In the genomic region with DNA sequence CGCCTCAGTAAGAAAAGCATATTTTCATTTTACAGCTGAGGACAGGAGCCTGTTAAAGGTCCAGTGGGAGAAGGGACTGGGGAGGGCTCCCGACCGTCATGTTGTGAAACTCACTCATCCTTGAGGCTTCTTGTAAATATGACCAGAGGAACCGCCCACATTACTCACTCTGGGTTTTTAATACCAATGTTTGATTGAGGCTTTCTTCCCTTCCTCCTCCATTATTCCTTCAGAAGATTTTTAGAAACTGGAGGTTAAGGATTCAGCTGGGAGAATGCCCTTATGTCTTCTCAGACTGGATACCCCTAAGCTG, we compare ENCODE assay signal across 9 cellular contexts.
DNase-seq lines count a peak whose midpoint lies in the region; ATAC-seq and TF ChIP-seq lines count a peak whose summit lies in the region.
"Had no signal": no experiment of that assay in that cellular context is flagged by ENCODE, and none has a peak within 500 bp of the region (broad histone marks: within the 10 kb centered on the region; RNA-seq: fewer than 3 reads in every experiment).

No MANE protein-coding gene starts in this region.

- no peaks in the 10 kb centered on the region for H3K27me3 ChIP-seq in foreskin keratinocyte
- H3K27me3 ChIP-seq: adrenal gland had no signal

- DNase-seq in Caki2 (ENCODE audit: low read depth) (peak; percentile 2), HT-29 (ENCODE audit: low spot score) (peak; percentile 36), foreskin keratinocyte (peak in 1 of 2 donors; percentile 45), SW 1271 (lab: John Stamatoyannopoulos, UW) (no peak), NCI-H187 treated with DMSO at 0.1 percent for 48 hours (lab: John Stamatoyannopoulos, UW) (no peak), COLO668 (lab: John Stamatoyannopoulos, UW; ENCODE audit: unreplicated experiment) (no peak)
- no peak for DNase-seq in effector CD4-positive, alpha-beta T cell

- ATAC-seq in GM21526 (IDR thresholded peaks at IDR 0.05; ENCODE audit: low FRiP score, unreplicated experiment): peak; percentile 41
- ATAC-seq in foreskin keratinocyte: peak; percentile 51

- TF ChIP-seq CTCF in foreskin keratinocyte (conservative IDR thresholded peaks at IDR 0.05): no peak

- H3K4me1 ChIP-seq in foreskin keratinocyte: peaks cover 4% of the 10 kb centered on the region
- H3K4me1 ChIP-seq: adrenal gland had no signal

- H3K27ac ChIP-seq in foreskin keratinocyte: peak overlapping the region; percentile 29
- H3K27ac ChIP-seq: adrenal gland had no signal

- in situ Hi-C loops in Caki2 (cut with HindIII; ENCODE audit: low pct_unique_long_range_greater_than_20kb, low sequenced_read_pairs): no loop called here

Comparison
In these comparisons a context has a peak if more than half of its experiments do, and no peak if none do; other contexts are left out.
1. DNase-seq: peak in Caki2 (single experiment) and HT-29 (single experiment); none in SW 1271 (0 of 2), effector CD4-positive, alpha-beta T cell (single experiment), NCI-H187 treated with DMSO at 0.1 percent for 48 hours (single experiment) and COLO668 (single experiment).